In genomic region chr18:74316257-74317180, GRCh38 we compare ENCODE assay signal across 15 cellular contexts. TPM values are rescaled to one million over a fixed set of nuclear protein-coding genes. Genes with fewer than 3 reads are reported as not detected.
DNase-seq lines count a peak whose midpoint lies in the region; ATAC-seq and TF ChIP-seq lines count a peak whose summit lies in the region.
"Had no signal": no experiment of that assay in that cellular context is flagged by ENCODE, and none has a peak within 500 bp of the region (broad histone marks: within the 10 kb centered on the region; RNA-seq: fewer than 3 reads in every experiment).

No MANE protein-coding gene starts in this region.

- no peaks in the 10 kb centered on the region for H3K27me3 Mint-ChIP-seq in nephron (ENCODE audit: low read depth)
- H3K27me3 Mint-ChIP-seq in CD4-positive, alpha-beta T cell = peaks cover 9% of the 10 kb centered on the region
- H3K27me3 Mint-ChIP-seq: activated naive CD8-positive, alpha-beta T cell treated with anti-CD3 and anti-CD28 coated beads for 36 hours; stimulated activated naive CD8-positive, alpha-beta T cell treated with anti-CD3 and anti-CD28 coated beads, Interleukin-15, Interleukin-2, amounts not matched to agents 100 ng/mL and 50 ng/mL, for 24 hours had no signal

- peak overlapping the region in 2 of 3 experiments; percentile 46 to 56 for H3K27ac Mint-ChIP-seq in nephron
- H3K27ac Mint-ChIP-seq in CD4-positive, alpha-beta T cell = no peak overlapping the region
- H3K27ac Mint-ChIP-seq: activated CD4-positive, alpha-beta T cell treated with anti-CD3 and anti-CD28 coated beads for 36 hours; activated naive CD8-positive, alpha-beta T cell treated with anti-CD3 and anti-CD28 coated beads for 36 hours; stimulated activated naive CD8-positive, alpha-beta T cell treated with anti-CD3 and anti-CD28 coated beads, Interleukin-15, Interleukin-2, amounts not matched to agents 100 ng/mL and 50 ng/mL, for 24 hours had no signal

- H3K4me1 ChIP-seq in Karpas-422 (ENCODE audit: low read length) (no peaks in the 10 kb centered on the region), ovary (ENCODE audit: insufficient read depth) (no peaks in the 10 kb centered on the region)

- intact Hi-C loops in CD4-positive, alpha-beta T cell (cut with DNase I, micrococcal nuclease) = no loop called here
- intact Hi-C loops in ovary (cut with DNase I) = no loop called here

- H3K4me1 Mint-ChIP-seq in nephron = peaks cover 6% of the 10 kb centered on the region
- H3K4me1 Mint-ChIP-seq in CD4-positive, alpha-beta T cell (ENCODE audit: low read depth) = no peaks in the 10 kb centered on the region
- H3K4me1 Mint-ChIP-seq: activated CD4-positive, alpha-beta T cell treated with anti-CD3 and anti-CD28 coated beads for 36 hours; activated naive CD8-positive, alpha-beta T cell treated with anti-CD3 and anti-CD28 coated beads for 36 hours had no signal

- ATAC-seq in CD4-positive, alpha-beta T cell (ENCODE audit: poor library complexity) = no peak
- ATAC-seq: activated CD4-positive, alpha-beta T cell treated with anti-CD3 and anti-CD28 coated beads for 36 hours had no signal

- no peaks in the 10 kb centered on the region for H3K79me2 ChIP-seq in Karpas-422 (ENCODE audit: low read length)

- CTCF ChIA-PET in CD4-positive, alpha-beta T cell (lab: Charles Lee) = no interaction called here

- no peak overlapping the region for H2AFZ ChIP-seq in Karpas-422 (ENCODE audit: low read length)

- H3K9me2 ChIP-seq in Karpas-422 (replicated peaks; ENCODE audit: insufficient read depth, low read length) = no peaks in the 10 kb centered on the region

- no peaks in the 10 kb centered on the region for H3K36me3 Mint-ChIP-seq in nephron (ENCODE audit: low read depth)
- no peaks in the 10 kb centered on the region for H3K36me3 Mint-ChIP-seq in CD4-positive, alpha-beta T cell (ENCODE audit: low read depth)
- H3K36me3 Mint-ChIP-seq: activated naive CD8-positive, alpha-beta T cell treated with anti-CD3 and anti-CD28 coated beads for 36 hours had no signal

- no peaks in the 10 kb centered on the region for H3K9me3 Mint-ChIP-seq in nephron
- H3K9me3 Mint-ChIP-seq in CD4-positive, alpha-beta T cell = no peaks in the 10 kb centered on the region
- H3K9me3 Mint-ChIP-seq: activated naive CD8-positive, alpha-beta T cell treated with anti-CD3 and anti-CD28 coated beads for 36 hours; stimulated activated naive CD8-positive, alpha-beta T cell treated with anti-CD3 and anti-CD28 coated beads, Interleukin-15, Interleukin-2, amounts not matched to agents 100 ng/mL and 50 ng/mL, for 24 hours had no signal

- POLR2A ChIA-PET in CD4-positive, alpha-beta T cell (lab: Charles Lee) = no interaction called here

- TF ChIP-seq EP300 in ovary (IDR thresholded peaks at IDR 0.05) = no peak

- TF ChIP-seq CTCF in fibroblast of mammary gland (conservative IDR thresholded peaks at IDR 0.05; ENCODE audit: control insufficient read depth, insufficient read depth, low read depth, low read length) (no peak), nephron (IDR thresholded peaks at IDR 0.05; ENCODE audit: unreplicated experiment in 3 of 3) (no peak), ovary (IDR thresholded peaks at IDR 0.05) (no peak)
- no peak for TF ChIP-seq CTCF in CD4-positive, alpha-beta T cell (IDR thresholded peaks at IDR 0.05)

- no peak overlapping the region for H3K4me3 ChIP-seq in fibroblast of mammary gland (ENCODE audit: control insufficient read depth, low read depth, low read length)
- H3K4me3 ChIP-seq in Karpas-422 (ENCODE audit: low read length) = no peak overlapping the region
- H3K4me3 ChIP-seq in ovary = no peak overlapping the region

- H3K27me3 ChIP-seq in CD4-positive, alpha-beta T cell (ENCODE audit: control insufficient read depth, insufficient read depth, low read length) = no peaks in the 10 kb centered on the region
- H3K27me3 ChIP-seq in Karpas-422 (ENCODE audit: low read length) = no peaks in the 10 kb centered on the region
- no peaks in the 10 kb centered on the region for H3K27me3 ChIP-seq in ovary

- no peak overlapping the region for H3K27ac ChIP-seq in CD4-positive, alpha-beta T cell (ENCODE audit: low read depth, low read length)
- H3K27ac ChIP-seq in Karpas-422 (ENCODE audit: low read length) = no peak overlapping the region
- no peak overlapping the region for H3K27ac ChIP-seq in ovary

- no peaks in the 10 kb centered on the region for H3K9me3 ChIP-seq in CD4-positive, alpha-beta T cell (ENCODE audit: control insufficient read depth, low read length)
- H3K9me3 ChIP-seq in Karpas-422 (ENCODE audit: low read length) (no peaks in the 10 kb centered on the region), ovary (no peaks in the 10 kb centered on the region)

- TF ChIP-seq POLR2A in ovary (IDR thresholded peaks at IDR 0.05) = no peak

- no peak overlapping the region for H3K4me2 ChIP-seq in Karpas-422 (ENCODE audit: low read depth, low read length, poor library complexity, severe bottlenecking)

- H4K20me1 ChIP-seq in Karpas-422 (ENCODE audit: insufficient read depth, low read depth, low read length) = no peaks in the 10 kb centered on the region

- H3K4me3 Mint-ChIP-seq in nephron = no peak overlapping the region
- no peak overlapping the region for H3K4me3 Mint-ChIP-seq in CD4-positive, alpha-beta T cell
- H3K4me3 Mint-ChIP-seq: activated CD4-positive, alpha-beta T cell treated with anti-CD3 and anti-CD28 coated beads for 36 hours; activated naive CD8-positive, alpha-beta T cell treated with anti-CD3 and anti-CD28 coated beads for 36 hours; stimulated activated naive CD8-positive, alpha-beta T cell treated with anti-CD3 and anti-CD28 coated beads, Interleukin-15, Interleukin-2, amounts not matched to agents 100 ng/mL and 50 ng/mL, for 24 hours had no signal

- WGBS in ovary, 3 donors = 66 to 72% (median 68%) methylated on average over 29 of the region's 29 CpGs

- no peaks in the 10 kb centered on the region for H3K36me3 ChIP-seq in Karpas-422 (ENCODE audit: insufficient read depth, low read length)
- no peaks in the 10 kb centered on the region for H3K36me3 ChIP-seq in ovary

- H3K9ac ChIP-seq in Karpas-422 (ENCODE audit: low read length) = no peak overlapping the region

- peak; percentile 94 for DNase-seq in EL
- DNase-seq in RPMI7951 (ENCODE audit: low read depth) = peak; percentile 62
- DNase-seq in fibroblast of mammary gland (ENCODE audit: low read depth) = peak; percentile 52
- no peak for DNase-seq in CD4-positive, alpha-beta T cell
- DNase-seq in NCI-H2029 treated with DMSO at 0.1 percent for 48 hours (lab: John Stamatoyannopoulos, UW) = no peak
- no peak for DNase-seq in Karpas-422
- DNase-seq in ovary = no peak
- DNase-seq: activated CD4-positive, alpha-beta T cell treated with anti-CD3 and anti-CD28 coated beads for 36 hours; activated naive CD8-positive, alpha-beta T cell treated with anti-CD3 and anti-CD28 coated beads for 36 hours; DND-41; NCI-H2107; RPMI8226 had no signal

RNA-seq across cellular contexts. Expression of gene C18orf63, which starts 0.9 kb away (rescaled TPM):
- total RNA-seq in RPMI7951 (2014; rRNA removed; shearing (Covaris generic)) = not detected in 2 replicates
- total RNA-seq in CD4-positive, alpha-beta T cell = not detected
- total RNA-seq in Karpas-422 (2014; rRNA removed; shearing (Covaris generic); ENCODE audit: low replicate concordance) = not detected in 2 replicates
- not detected for total RNA-seq in ovary
- not detected for polyA plus RNA-seq in ovary
- total RNA-seq: activated CD4-positive, alpha-beta T cell treated with anti-CD3 and anti-CD28 coated beads for 36 hours; activated naive CD8-positive, alpha-beta T cell treated with anti-CD3 and anti-CD28 coated beads for 36 hours had no signal
- polyA plus RNA-seq: esophagus had no signal

RNA-seq across cellular contexts. Expression of gene CYB5A, which starts 24.8 kb away (rescaled TPM):
- total RNA-seq in RPMI7951 (2014; rRNA removed; shearing (Covaris generic)) = 128 and 131 TPM in 2 replicates
- total RNA-seq in CD4-positive, alpha-beta T cell = 1 to 10 TPM; 3.7 to 4.1 TPM
- total RNA-seq in Karpas-422 (2014; rRNA removed; shearing (Covaris generic); ENCODE audit: low replicate concordance) = 43.5 and 50.9 TPM in 2 replicates
- 100 to 1,000 TPM; 158 to 454 (median 293) TPM for total RNA-seq in ovary
- polyA plus RNA-seq in ovary = 100 to 1,000 TPM; 233 to 325 TPM

Comparison
In these comparisons a context has a peak if more than half of its experiments do, and no peak if none do; other contexts are left out.
1. DNase-seq: peak in EL (single experiment), RPMI7951 (single experiment) and fibroblast of mammary gland (single experiment); none in CD4-positive, alpha-beta T cell (0 of 10), NCI-H2029 treated with DMSO at 0.1 percent for 48 hours (single experiment), Karpas-422 (single experiment) and ovary (0 of 5).